23 cellular contexts compared by ENCODE assay signal in the genomic region with DNA sequence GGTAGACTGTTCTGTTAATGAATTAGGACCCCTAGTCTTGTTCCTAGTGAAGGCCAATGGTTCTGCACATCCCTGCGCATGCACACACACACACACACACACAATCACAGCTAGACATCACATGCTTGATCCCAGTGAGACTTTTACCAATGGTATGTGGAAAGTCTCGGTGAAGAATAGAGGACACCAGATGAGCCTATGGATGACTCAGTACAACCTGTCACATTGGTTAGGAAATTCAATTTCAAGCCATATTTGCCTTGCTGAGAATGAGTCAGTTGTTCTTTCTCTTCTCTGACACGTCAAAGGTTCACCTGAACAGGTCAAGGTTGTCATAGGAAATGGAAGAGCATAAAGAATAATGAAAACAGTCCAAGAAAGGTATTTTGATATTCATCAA.
"Had no signal": no experiment of that assay in that cellular context is flagged by ENCODE, and none has a peak within 500 bp of the region (broad histone marks: within the 10 kb centered on the region; RNA-seq: fewer than 3 reads in every experiment).

No MANE protein-coding gene starts in this region.

- H3K27me3 ChIP-seq: body of pancreas, gastroesophageal sphincter, hepatocyte, right lobe of liver had no signal

- H3K27ac ChIP-seq: body of pancreas, gastroesophageal sphincter, hepatocyte, right lobe of liver, thoracic aorta, WERI-Rb-1 had no signal

- H3K9me3 ChIP-seq: body of pancreas, gastroesophageal sphincter, right lobe of liver, thoracic aorta had no signal

- DNase-seq: activated CD4-positive, alpha-beta memory T cell treated with anti-CD3 and anti-CD28 coated beads, Interleukin-2, amount 10 ng/mL, durations not matched to agents 7 days and 5 days; activated CD4-positive, alpha-beta T cell treated with anti-CD3 and anti-CD28 coated beads, Interleukin-2, amount 10 ng/mL, durations not matched to agents 24 days and 14 days; activated CD4-positive, CD25-positive, alpha-beta regulatory T cell treated with anti-CD3 and anti-CD28 coated beads, Interleukin-2, amount 50 U/mL, for 72 hours; activated naive CD4-positive, alpha-beta T cell; activated T-cell treated with anti-CD3 and anti-CD28 coated beads, Interleukin-2, amount 50 U/mL, for 48 hours; anterior cingulate cortex; body of pancreas; caudate nucleus; endodermal cell; islet precursor cell; left cardiac atrium; left ventricle myocardium superior; posterior cingulate gyrus; right lobe of liver; stimulated activated CD4-positive, alpha-beta T cell treated with anti-CD3 and anti-CD28 coated beads, Interleukin-12 subunit alpha, Interleukin-12 subunit beta, amount 100 ng/mL, for 4 hours; stimulated activated CD4-positive, alpha-beta T cell treated with anti-CD3 and anti-CD28 coated beads, Interleukin-4, amount 100 ng/mL, for 1 hour; stimulated activated naive CD8-positive, alpha-beta T cell treated with anti-CD3 and anti-CD28 coated beads, Interleukin-15, Interleukin-2, amounts not matched to agents 100 U/mL and 50 U/mL, for 24 hours; SW 1271; T-helper 9 cell; WERI-Rb-1 had no signal

- H3K4me3 ChIP-seq: body of pancreas, gastroesophageal sphincter, hepatocyte, right lobe of liver, thoracic aorta had no signal

- ATAC-seq: body of pancreas; gastroesophageal sphincter; left cardiac atrium; left ventricle myocardium superior; right lobe of liver; stimulated activated naive CD8-positive, alpha-beta T cell treated with anti-CD3 and anti-CD28 coated beads, Interleukin-15, Interleukin-2, amounts not matched to agents 100 U/mL and 50 U/mL, for 24 hours had no signal

- H3K4me1 ChIP-seq: gastroesophageal sphincter, right lobe of liver had no signal

- H3K36me3 ChIP-seq: gastroesophageal sphincter, right lobe of liver, thoracic aorta, WERI-Rb-1 had no signal
